Comparison of ENCODE assay signal across 2 cellular contexts in genomic region chr14:33596211-33597080, GRCh38.
A peak's percentile ranks its signal among the peaks of the same experiment; 100 is the strongest.
TF ChIP-seq lines count a peak whose summit lies in the region.

No MANE protein-coding gene starts in this region.

TF ChIP-seq in HepG2, 621 proteins besides CTCF, POLR2A, EP300 and RAD21:
- no peak for TF ChIP-seq ZNF234 (CRISPR knock-in tag; conservative IDR thresholded peaks at IDR 0.05)
- TF ChIP-seq HCFC1 (IDR thresholded peaks at IDR 0.05; ENCODE audit: low read depth, low read length), result 0 out of 2 replicates have a peak, but pooled peaks have one; percentile 12
- no peak for TF ChIP-seq KIAA2018 (CRISPR knock-in tag; IDR thresholded peaks at IDR 0.05; ENCODE audit: borderline replicate concordance)
- no peak for TF ChIP-seq ZNF646 (CRISPR knock-in tag; IDR thresholded peaks at IDR 0.05)
- TF ChIP-seq HDAC1 (CRISPR knock-in tag; IDR thresholded peaks at IDR 0.05), result no peak
- TF ChIP-seq MBNL3 (CRISPR knock-in tag; conservative IDR thresholded peaks at IDR 0.05), result no peak
- TF ChIP-seq KLF6 (CRISPR knock-in tag; IDR thresholded peaks at IDR 0.05), result no peak
TF ChIP-seq in HepG2: peak in this region for 1.

TF ChIP-seq in endothelial cell of umbilical vein, 7 proteins besides CTCF, POLR2A, EP300 and RAD21:
- TF ChIP-seq MYC (IDR thresholded peaks at IDR 0.05; ENCODE audit: low read depth, low read length) (no peak), EZH2 (IDR thresholded peaks at IDR 0.05; ENCODE audit: borderline replicate concordance, low read depth, low read length, severe bottlenecking) (no peak), GATA2 (IDR thresholded peaks at IDR 0.05; ENCODE audit: insufficient read depth, insufficient read length, low read depth, low read length) (no peak), FOS (IDR thresholded peaks at IDR 0.05; ENCODE audit: borderline replicate concordance, insufficient read depth, low read length) (no peak)
